In genomic region chr19:10113964-10114650, GRCh38 we compare ENCODE assay signal across 13 cellular contexts. TPM values are rescaled to one million over a fixed set of nuclear protein-coding genes. Genes with fewer than 3 reads are reported as not detected.
DNase-seq lines count a peak whose midpoint lies in the region; ATAC-seq and TF ChIP-seq lines count a peak whose summit lies in the region.
"Had no signal": no experiment of that assay in that cellular context is flagged by ENCODE, and none has a peak within 500 bp of the region (broad histone marks: within the 10 kb centered on the region; RNA-seq: fewer than 3 reads in every experiment).

No MANE protein-coding gene starts in this region.

- CTCF ChIA-PET in IMR-90 (lab: Yijun Ruan, JAX), result no interaction called here

- H3K79me1 ChIP-seq in IMR-90 (ENCODE audit: low read depth in 1 of 2, low read length in 2 of 2), result peaks cover 14 to 46% of the 10 kb centered on the region in 2 experiments

- no peaks in the 10 kb centered on the region for H3K9me3 Mint-ChIP-seq in stimulated activated effector memory CD8-positive, alpha-beta T cell treated with anti-CD3 and anti-CD28 coated beads, Interleukin-12 subunit alpha, Interleukin-12 subunit beta, amount 100 ng/mL, for 72 hours
- H3K9me3 Mint-ChIP-seq: neural progenitor cell had no signal

- H3K27me3 ChIP-seq in IMR-90 (ENCODE audit: control insufficient read depth, insufficient read depth, low read length), result no peaks in the 10 kb centered on the region
- H3K27me3 ChIP-seq in body of pancreas, result no peaks in the 10 kb centered on the region
- H3K27me3 ChIP-seq in brain microvascular endothelial cell (replicated peaks), result no peaks in the 10 kb centered on the region
- H3K27me3 ChIP-seq: ascending aorta, neural progenitor cell, upper lobe of left lung had no signal

- BruUV-seq in IMR-90 (replicated peaks; lab: Mats Ljungman, UMichigan), result no TSS peak

- no peak for TF ChIP-seq RAD21 in IMR-90 (IDR thresholded peaks at IDR 0.05; ENCODE audit: low read length)

- H3K36me3 ChIP-seq in IMR-90 (ENCODE audit: control insufficient read depth, insufficient read depth, low read length) (peaks cover 66% of the 10 kb centered on the region), body of pancreas (replicated peaks in 1 of 2; ENCODE audit: insufficient read depth in 1 of 2, low read depth in 2 of 2) (peaks cover 24 to 44% of the 10 kb centered on the region in 2 donors), brain microvascular endothelial cell (replicated peaks) (peaks cover 70% of the 10 kb centered on the region)
- H3K36me3 ChIP-seq: neural progenitor cell had no signal

- dilution Hi-C loops in IMR-90 (cut with HindIII; ENCODE audit: low sequenced_read_pairs, unreplicated experiment), result no loop called here

- H2BK15ac ChIP-seq in IMR-90 (ENCODE audit: low read depth, low read length), result no peak overlapping the region

- no peak overlapping the region for H4K8ac ChIP-seq in IMR-90 (ENCODE audit: low read depth in 2 of 2, low read length in 2 of 2)

- peak; percentile 30 for DNase-seq in stimulated activated CD4-positive, alpha-beta T cell treated with anti-CD3 and anti-CD28 coated beads, Interleukin-12 subunit alpha, Interleukin-12 subunit beta, amount 100 ng/mL, for 4 hours
- no peak for DNase-seq in stimulated activated CD4-positive, alpha-beta T cell treated with anti-CD3 and anti-CD28 coated beads, Interleukin-2, amount 100 ng/mL, for 48 hours
- DNase-seq in IMR-90, result no peak
- peak in 1 of 4 donors; percentile 40 for DNase-seq in body of pancreas
- no peak for DNase-seq in stimulated activated effector memory CD8-positive, alpha-beta T cell treated with anti-CD3 and anti-CD28 coated beads, Interleukin-12 subunit alpha, Interleukin-12 subunit beta, amount 100 ng/mL, for 72 hours (ENCODE audit: low spot score in 2 of 2)
- DNase-seq in COR-L47 (lab: John Stamatoyannopoulos, UW), result no peak
- DNase-seq in AML-193 (lab: John Stamatoyannopoulos, UW), result no peak
- no peak for DNase-seq in brain microvascular endothelial cell
- DNase-seq: DMS79 treated with DMSO at 0.1 percent for 48 hours, NCI-H1436 treated with DMSO at 0.1 percent for 48 hours had no signal

- peaks cover 75% of the 10 kb centered on the region for H3K4me1 Mint-ChIP-seq in stimulated activated effector memory CD8-positive, alpha-beta T cell treated with anti-CD3 and anti-CD28 coated beads, Interleukin-12 subunit alpha, Interleukin-12 subunit beta, amount 100 ng/mL, for 72 hours

- no peak overlapping the region for H2BK5ac ChIP-seq in IMR-90 (ENCODE audit: low read depth, low read length, poor library complexity, severe bottlenecking)

- no peak overlapping the region for H3K23ac ChIP-seq in IMR-90 (ENCODE audit: low read depth, low read length)

- H2AK9ac ChIP-seq in IMR-90 (replicated peaks; ENCODE audit: low read depth, low read length, poor library complexity), result peak overlapping the region; percentile 16

- peak; percentile 13 for ATAC-seq in IMR-90 (ENCODE audit: low read depth)
- ATAC-seq in body of pancreas, result peak; percentile 5
- no peak for ATAC-seq in stimulated activated effector memory CD8-positive, alpha-beta T cell treated with anti-CD3 and anti-CD28 coated beads, Interleukin-12 subunit alpha, Interleukin-12 subunit beta, amount 100 ng/mL, for 72 hours

- no peak overlapping the region for H2BK120ac ChIP-seq in IMR-90 (ENCODE audit: low read depth, low read length)

- H3K27ac Mint-ChIP-seq in stimulated activated effector memory CD8-positive, alpha-beta T cell treated with anti-CD3 and anti-CD28 coated beads, Interleukin-12 subunit alpha, Interleukin-12 subunit beta, amount 100 ng/mL, for 72 hours, result peak overlapping the region; percentile 91
- H3K27ac Mint-ChIP-seq: neural progenitor cell had no signal

- intact Hi-C loops in IMR-90 (cut with micrococcal nuclease), result loop anchor here (1.0 kb wide), 1 partner anchor 183 kb away; no protein-coding TSS in a partner anchor
- intact Hi-C loops in body of pancreas (cut with DNase I), result loop anchor here (5.0 kb wide), 1 partner anchor 187 kb away; no protein-coding TSS in a partner anchor

- H3K27ac ChIP-seq in IMR-90 (ENCODE audit: insufficient read depth, low read length) (no peak overlapping the region), body of pancreas (no peak overlapping the region), brain microvascular endothelial cell (no peak overlapping the region)
- H3K27ac ChIP-seq: ascending aorta, neural progenitor cell had no signal

- POLR2A ChIA-PET in IMR-90 (lab: Charles Lee; ENCODE audit: unreplicated experiment), result interaction anchor here (0.5 kb wide), 1 partner anchor 10 kb away, joined by 3 read pairs; no protein-coding TSS in a partner anchor

- no peak overlapping the region for H3K4ac ChIP-seq in IMR-90 (ENCODE audit: low read depth, low read length)

- H3K56ac ChIP-seq in IMR-90 (ENCODE audit: extremely low read depth, insufficient read depth, low read length), result no peak overlapping the region

- H3K4me2 ChIP-seq in IMR-90 (ENCODE audit: low read depth, low read length), result no peak overlapping the region
- H3K4me2 ChIP-seq: neural progenitor cell had no signal

- no peak overlapping the region for H4K5ac ChIP-seq in IMR-90 (ENCODE audit: low read depth, low read length)

- H3K4me1 ChIP-seq in IMR-90 (ENCODE audit: control insufficient read depth, insufficient read depth, low read length), result peaks cover 5% of the 10 kb centered on the region; the same call in 1 of the 2 replicates
- H3K4me1 ChIP-seq in body of pancreas, result peaks cover 25% of the 10 kb centered on the region
- H3K4me1 ChIP-seq: neural progenitor cell had no signal

- H3K9me1 ChIP-seq in IMR-90 (ENCODE audit: insufficient read depth, low read length), result no peaks in the 10 kb centered on the region

- H3K4me3 ChIP-seq in IMR-90 (ENCODE audit: insufficient read depth, low read depth, low read length), result no peak overlapping the region
- H3K4me3 ChIP-seq in body of pancreas, result no peak overlapping the region
- no peak overlapping the region for H3K4me3 ChIP-seq in brain microvascular endothelial cell (ENCODE audit: low read depth, low read length)
- H3K4me3 ChIP-seq: ascending aorta, neural progenitor cell, upper lobe of left lung had no signal

- peak overlapping the region; percentile 91 for H3K4me3 Mint-ChIP-seq in stimulated activated effector memory CD8-positive, alpha-beta T cell treated with anti-CD3 and anti-CD28 coated beads, Interleukin-12 subunit alpha, Interleukin-12 subunit beta, amount 100 ng/mL, for 72 hours

- TF ChIP-seq POLR2A in IMR-90 (IDR thresholded peaks at IDR 0.05; ENCODE audit: low read depth, low read length) (no peak; the same call in 1 of the 2 replicates), body of pancreas (IDR thresholded peaks at IDR 0.05) (no peak)

- H3K9ac ChIP-seq in IMR-90 (ENCODE audit: low read depth, low read length), result no peak overlapping the region
- H3K9ac ChIP-seq: neural progenitor cell had no signal

- H3K36me3 Mint-ChIP-seq in stimulated activated effector memory CD8-positive, alpha-beta T cell treated with anti-CD3 and anti-CD28 coated beads, Interleukin-12 subunit alpha, Interleukin-12 subunit beta, amount 100 ng/mL, for 72 hours, result peaks cover 100% of the 10 kb centered on the region

- H3K9me3 ChIP-seq in IMR-90 (ENCODE audit: control insufficient read depth, insufficient read depth, low read length) (no peaks in the 10 kb centered on the region), body of pancreas (no peaks in the 10 kb centered on the region)
- H3K9me3 ChIP-seq: ascending aorta, upper lobe of left lung had no signal

- H4K91ac ChIP-seq in IMR-90 (ENCODE audit: insufficient read depth, low read depth, low read length), result no peak overlapping the region

- H2BK20ac ChIP-seq in IMR-90 (ENCODE audit: low read depth, low read length), result no peak overlapping the region

- TF ChIP-seq CTCF in IMR-90 (conservative IDR thresholded peaks at IDR 0.05; ENCODE audit: low read depth, low read length), result no peak
- no peak for TF ChIP-seq CTCF in body of pancreas (IDR thresholded peaks at IDR 0.05)
- no peak for TF ChIP-seq CTCF in brain microvascular endothelial cell (IDR thresholded peaks at IDR 0.05; ENCODE audit: low read depth, low read length, missing control alignments)

- no peak overlapping the region for H3K18ac ChIP-seq in IMR-90 (ENCODE audit: low read depth, low read length)

- no peak overlapping the region; the same call in 1 of the 2 replicates for H2AK5ac ChIP-seq in IMR-90 (ENCODE audit: low read depth, low read length)

- H4K20me1 ChIP-seq in IMR-90 (ENCODE audit: insufficient read depth, low read length), result peaks cover 20% of the 10 kb centered on the region

- H3K14ac ChIP-seq in IMR-90 (replicated peaks; ENCODE audit: low read depth, low read length), result no peak overlapping the region

- in situ Hi-C loops in IMR-90 (cut with MboI; ENCODE audit: low sequenced_read_pairs) (no loop called here), brain microvascular endothelial cell (cut with HindIII; ENCODE audit: low pct_ligation_motif_present, low sequenced_read_pairs) (no loop called here)

- H2AFZ ChIP-seq in IMR-90 (replicated peaks; ENCODE audit: low read length, poor library complexity), result no peak overlapping the region
- H2AFZ ChIP-seq: neural progenitor cell had no signal

- WGBS in IMR-90 (ENCODE audit: extremely low coverage in 2 of 2, insufficient read length in 1 of 2), 2 experiments, result 87% methylated on average over 25 of the region's 43 CpGs; no CpG with 5 or more reads in 1 of the 2 experiments
- 80 to 88% methylated on average over 10 to 32 of the region's 43 CpGs for WGBS in body of pancreas, 2 donors

RNA-seq across cellular contexts. Expression of gene P2RY11, which starts 2.6 kb away (rescaled TPM):
- total RNA-seq in IMR-90 (2012; rRNA removed), result 0.54 and 0.56 TPM in 2 replicates
- 4.5 and 6.6 TPM in 2 replicates for polyA plus RNA-seq in IMR-90 (2012; rRNA removed)
- polyA plus RNA-seq in IMR-90 (2012; cell fraction: cytosol; rRNA removed), result 1.3 and 3.6 TPM in 2 replicates
- polyA plus RNA-seq in IMR-90 (2012; cell fraction: nucleus; rRNA removed; ENCODE audit: low replicate concordance), result 30.7 and 82.4 TPM in 2 replicates
- 1 to 10 TPM; 2.9 to 3.6 TPM for total RNA-seq in body of pancreas

RNA-seq across cellular contexts. Expression of gene EIF3G, which starts 5.6 kb away (rescaled TPM):
- total RNA-seq in IMR-90 (2012; rRNA removed) (209 and 278 TPM in 2 replicates), body of pancreas (100 to 1,000 TPM; 192 to 209 TPM)
- 235 and 243 TPM in 2 replicates for polyA plus RNA-seq in IMR-90 (2012; rRNA removed)
- polyA plus RNA-seq in IMR-90 (2012; cell fraction: cytosol; rRNA removed), result 193 and 253 TPM in 2 replicates
- polyA plus RNA-seq in IMR-90 (2012; cell fraction: nucleus; rRNA removed; ENCODE audit: low replicate concordance), result 464 and 890 TPM in 2 replicates

RNA-seq across cellular contexts. Expression of gene PPAN, which starts 7.9 kb away (rescaled TPM):
- total RNA-seq in IMR-90 (2012; rRNA removed), result 24.0 and 30.3 TPM in 2 replicates
- polyA plus RNA-seq in IMR-90 (2012; rRNA removed), result 38.2 and 41.6 TPM in 2 replicates
- 29.2 and 34.9 TPM in 2 replicates for polyA plus RNA-seq in IMR-90 (2012; cell fraction: cytosol; rRNA removed)
- 125 and 180 TPM in 2 replicates for polyA plus RNA-seq in IMR-90 (2012; cell fraction: nucleus; rRNA removed; ENCODE audit: low replicate concordance)
- 10 to 100 TPM; 11.5 to 14.0 TPM for total RNA-seq in body of pancreas
- total RNA-seq: ascending aorta had no signal

RNA-seq across cellular contexts. Expression of gene ANGPTL6, which starts 11.6 kb away (rescaled TPM):
- total RNA-seq in IMR-90 (2012; rRNA removed) (not detected in 2 replicates), body of pancreas (not detected)
- polyA plus RNA-seq in IMR-90 (2012; rRNA removed), result 0.17 and 0.21 TPM in 2 replicates
- polyA plus RNA-seq in IMR-90 (2012; cell fraction: cytosol; rRNA removed), result 0.29 and 0.62 TPM in 2 replicates
- 0.86 and 1.6 TPM in 2 replicates for polyA plus RNA-seq in IMR-90 (2012; cell fraction: nucleus; rRNA removed; ENCODE audit: low replicate concordance)
- total RNA-seq: ascending aorta had no signal

RNA-seq across cellular contexts. Expression of gene SHFL, which starts 28.0 kb away (rescaled TPM):
- 9.0 and 10.0 TPM in 2 replicates for total RNA-seq in IMR-90 (2012; rRNA removed)
- polyA plus RNA-seq in IMR-90 (2012; rRNA removed), result 32.1 and 34.3 TPM in 2 replicates
- 21.2 and 37.5 TPM in 2 replicates for polyA plus RNA-seq in IMR-90 (2012; cell fraction: cytosol; rRNA removed)
- 205 and 249 TPM in 2 replicates for polyA plus RNA-seq in IMR-90 (2012; cell fraction: nucleus; rRNA removed; ENCODE audit: low replicate concordance)
- 10 to 100 TPM; 19.1 to 21.0 TPM for total RNA-seq in body of pancreas
